In the genomic region with DNA sequence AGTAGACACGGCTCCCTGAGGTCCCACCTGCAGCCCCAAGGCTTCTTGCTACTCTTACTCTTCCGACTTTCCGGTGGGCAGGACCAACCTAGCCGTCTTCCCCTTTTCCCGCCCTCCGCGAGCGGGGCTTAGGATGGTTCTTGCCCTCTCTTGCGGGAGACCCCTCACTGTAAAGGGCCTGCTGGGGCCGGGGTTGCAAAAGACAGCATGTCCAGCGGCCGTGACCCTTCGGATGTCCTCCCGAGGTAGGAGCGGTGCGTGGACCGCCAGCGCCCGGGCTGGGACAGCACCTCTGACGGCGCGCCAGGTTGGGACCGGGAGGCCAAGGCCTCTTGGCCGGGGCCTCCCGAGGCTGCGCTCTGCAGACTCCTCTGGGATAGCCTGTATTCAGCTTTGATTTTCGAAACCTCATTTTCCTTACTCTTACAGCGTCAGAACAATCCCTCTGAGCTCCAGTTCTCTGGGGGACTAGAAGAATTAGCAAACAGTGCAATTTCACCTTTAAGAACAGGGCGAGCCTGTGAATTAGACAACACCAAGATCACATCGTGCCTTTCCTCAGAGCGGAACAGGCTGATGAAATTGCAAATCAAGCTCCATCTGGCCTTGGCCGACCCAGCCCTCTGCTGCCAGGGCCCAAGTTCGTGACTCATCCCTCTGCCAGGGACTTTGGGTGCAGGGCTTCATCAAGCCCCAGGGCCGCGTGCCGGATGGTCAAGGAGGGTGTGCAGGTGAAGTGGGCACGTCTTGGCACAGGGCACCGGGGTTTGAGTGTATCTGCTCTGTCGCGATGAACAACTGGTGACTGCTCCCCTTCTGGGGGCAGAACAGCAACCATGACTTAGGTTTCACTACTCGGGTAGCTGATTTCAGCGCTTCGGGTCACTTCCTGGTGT, we compare ENCODE assay signal across 1 cellular context.
TF ChIP-seq lines count a peak whose summit lies in the region.

No MANE protein-coding gene starts in this region.

TF ChIP-seq in HepG2, 621 proteins besides CTCF, POLR2A, EP300 and RAD21 (continues in another document):
- TF ChIP-seq THAP11 (CRISPR knock-in tag; IDR thresholded peaks at IDR 0.05) = peak; percentile 5; the same call in 1 of the 2 replicates
- TF ChIP-seq CREBL2 (CRISPR knock-in tag; IDR thresholded peaks at IDR 0.05; ENCODE audit: borderline replicate concordance) = 0 out of 2 replicates have a peak, but pooled peaks have one; percentile 8
- peak; percentile 77 for TF ChIP-seq JUND (CRISPR knock-in tag; IDR thresholded peaks at IDR 0.05)
- TF ChIP-seq RXRB (CRISPR knock-in tag; IDR thresholded peaks at IDR 0.05; ENCODE audit: borderline replicate concordance) = peak; percentile 9; the same call in 1 of the 2 replicates
- no peak for TF ChIP-seq MAZ (IDR thresholded peaks at IDR 0.05; ENCODE audit: borderline replicate concordance, low read depth, low read length)
- peak; percentile 64; the same call in 1 of the 2 replicates for TF ChIP-seq MAZ (CRISPR knock-in tag; IDR thresholded peaks at IDR 0.05; ENCODE audit: low read depth)
- no peak for TF ChIP-seq TCF12 (IDR thresholded peaks at IDR 0.05)
- TF ChIP-seq TCF12 (CRISPR knock-in tag; IDR thresholded peaks at IDR 0.05) = 0 out of 2 replicates have a peak, but pooled peaks have one; percentile 0
- TF ChIP-seq BRD4 (CRISPR knock-in tag; IDR thresholded peaks at IDR 0.05) = 0 out of 2 replicates have a peak, but pooled peaks have one; percentile 51
- no peak for TF ChIP-seq RCOR2 (CRISPR knock-in tag; IDR thresholded peaks at IDR 0.05)
- TF ChIP-seq ARNT2 (CRISPR knock-in tag; IDR thresholded peaks at IDR 0.05; ENCODE audit: low read depth) = peak; percentile 26; the same call in 1 of the 2 replicates
- TF ChIP-seq ZNF788 (CRISPR knock-in tag; IDR thresholded peaks at IDR 0.05; ENCODE audit: borderline replicate concordance) = peak; percentile 60; the same call in 1 of the 2 replicates
- no peak for TF ChIP-seq ZNF513 (CRISPR knock-in tag; conservative IDR thresholded peaks at IDR 0.05)
- TF ChIP-seq, protein P1, sequence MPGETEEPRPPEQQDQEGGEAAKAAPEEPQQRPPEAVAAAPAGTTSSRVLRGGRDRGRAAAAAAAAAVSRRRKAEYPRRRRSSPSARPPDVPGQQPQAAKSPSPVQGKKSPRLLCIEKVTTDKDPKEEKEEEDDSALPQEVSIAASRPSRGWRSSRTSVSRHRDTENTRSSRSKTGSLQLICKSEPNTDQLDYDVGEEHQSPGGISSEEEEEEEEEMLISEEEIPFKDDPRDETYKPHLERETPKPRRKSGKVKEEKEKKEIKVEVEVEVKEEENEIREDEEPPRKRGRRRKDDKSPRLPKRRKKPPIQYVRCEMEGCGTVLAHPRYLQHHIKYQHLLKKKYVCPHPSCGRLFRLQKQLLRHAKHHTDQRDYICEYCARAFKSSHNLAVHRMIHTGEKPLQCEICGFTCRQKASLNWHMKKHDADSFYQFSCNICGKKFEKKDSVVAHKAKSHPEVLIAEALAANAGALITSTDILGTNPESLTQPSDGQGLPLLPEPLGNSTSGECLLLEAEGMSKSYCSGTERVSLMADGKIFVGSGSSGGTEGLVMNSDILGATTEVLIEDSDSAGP (CRISPR knock-in tag; IDR thresholded peaks at IDR 0.05; ENCODE audit: borderline replicate concordance) = peak; percentile 49; the same call in 1 of the 2 replicates
- TF ChIP-seq, protein P2, sequence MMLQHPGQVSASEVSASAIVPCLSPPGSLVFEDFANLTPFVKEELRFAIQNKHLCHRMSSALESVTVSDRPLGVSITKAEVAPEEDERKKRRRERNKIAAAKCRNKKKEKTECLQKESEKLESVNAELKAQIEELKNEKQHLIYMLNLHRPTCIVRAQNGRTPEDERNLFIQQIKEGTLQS (CRISPR knock-in tag; IDR thresholded peaks at IDR 0.05) = peak; percentile 54; the same call in 1 of the 2 replicates
- TF ChIP-seq ELK4 (CRISPR knock-in tag; IDR thresholded peaks at IDR 0.05; ENCODE audit: borderline replicate concordance) = no peak
- TF ChIP-seq SAP130 (CRISPR knock-in tag; IDR thresholded peaks at IDR 0.05; ENCODE audit: low read depth) = peak; percentile 57
- TF ChIP-seq, protein P3, sequence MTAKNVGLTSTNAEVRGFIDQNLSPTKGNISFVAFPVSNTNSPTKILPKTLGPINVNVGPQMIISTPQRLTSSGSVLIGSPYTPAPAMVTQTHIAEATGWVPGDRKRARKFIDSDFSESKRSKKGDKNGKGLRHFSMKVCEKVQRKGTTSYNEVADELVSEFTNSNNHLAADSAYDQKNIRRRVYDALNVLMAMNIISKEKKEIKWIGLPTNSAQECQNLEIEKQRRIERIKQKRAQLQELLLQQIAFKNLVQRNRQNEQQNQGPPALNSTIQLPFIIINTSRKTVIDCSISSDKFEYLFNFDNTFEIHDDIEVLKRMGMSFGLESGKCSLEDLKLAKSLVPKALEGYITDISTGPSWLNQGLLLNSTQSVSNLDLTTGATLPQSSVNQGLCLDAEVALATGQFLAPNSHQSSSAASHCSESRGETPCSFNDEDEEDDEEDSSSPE (CRISPR knock-in tag; IDR thresholded peaks at IDR 0.05) = peak; percentile 38
- TF ChIP-seq ZNF530 (CRISPR knock-in tag; IDR thresholded peaks at IDR 0.05; ENCODE audit: low read depth) = no peak
- TF ChIP-seq ZNF572 (CRISPR knock-in tag; IDR thresholded peaks at IDR 0.05) = 0 out of 2 replicates have a peak, but pooled peaks have one; percentile 59
- no peak for TF ChIP-seq HDAC1 (CRISPR knock-in tag; IDR thresholded peaks at IDR 0.05)
- peak; percentile 96 for TF ChIP-seq ZNF687 (CRISPR knock-in tag; IDR thresholded peaks at IDR 0.05)
- peak in 1 of 2 experiments; percentile 10; a peak in 1 of 4 replicates for TF ChIP-seq MAFK (conservative IDR thresholded peaks at IDR 0.05 in 1 of 2, IDR thresholded peaks at IDR 0.05 in 1 of 2; ENCODE audit: low read length in 2 of 2)
- TF ChIP-seq, protein P4, sequence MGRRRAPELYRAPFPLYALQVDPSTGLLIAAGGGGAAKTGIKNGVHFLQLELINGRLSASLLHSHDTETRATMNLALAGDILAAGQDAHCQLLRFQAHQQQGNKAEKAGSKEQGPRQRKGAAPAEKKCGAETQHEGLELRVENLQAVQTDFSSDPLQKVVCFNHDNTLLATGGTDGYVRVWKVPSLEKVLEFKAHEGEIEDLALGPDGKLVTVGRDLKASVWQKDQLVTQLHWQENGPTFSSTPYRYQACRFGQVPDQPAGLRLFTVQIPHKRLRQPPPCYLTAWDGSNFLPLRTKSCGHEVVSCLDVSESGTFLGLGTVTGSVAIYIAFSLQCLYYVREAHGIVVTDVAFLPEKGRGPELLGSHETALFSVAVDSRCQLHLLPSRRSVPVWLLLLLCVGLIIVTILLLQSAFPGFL (CRISPR knock-in tag; IDR thresholded peaks at IDR 0.05) = 0 out of 2 replicates have a peak, but pooled peaks have one; percentile 13
- no peak for TF ChIP-seq ZNF382 (CRISPR knock-in tag; IDR thresholded peaks at IDR 0.05; ENCODE audit: borderline replicate concordance)
- TF ChIP-seq, protein P5, sequence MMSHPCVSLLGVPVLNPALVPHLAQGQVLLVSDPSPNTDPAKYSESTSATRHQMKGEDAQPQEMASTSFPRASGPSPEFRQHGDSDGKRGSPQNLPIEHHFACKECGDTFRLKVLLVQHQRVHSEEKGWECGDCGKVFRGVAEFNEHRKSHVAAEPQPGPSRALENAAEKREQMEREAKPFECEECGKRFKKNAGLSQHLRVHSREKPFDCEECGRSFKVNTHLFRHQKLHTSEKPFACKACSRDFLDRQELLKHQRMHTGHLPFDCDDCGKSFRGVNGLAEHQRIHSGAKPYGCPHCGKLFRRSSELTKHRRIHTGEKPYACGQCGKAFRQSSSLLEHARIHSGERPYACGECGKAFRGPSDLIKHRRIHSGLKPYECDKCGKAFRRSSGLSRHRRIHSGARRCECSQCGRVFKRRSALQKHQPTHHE (CRISPR knock-in tag; IDR thresholded peaks at IDR 0.05; ENCODE audit: borderline replicate concordance) = 0 out of 2 replicates have a peak, but pooled peaks have one; percentile 13
- peak; percentile 61; the same call in 1 of the 2 replicates for TF ChIP-seq THAP9 (CRISPR knock-in tag; IDR thresholded peaks at IDR 0.05; ENCODE audit: borderline replicate concordance)
- no peak for TF ChIP-seq POGZ (CRISPR knock-in tag; IDR thresholded peaks at IDR 0.05)
- 0 out of 2 replicates have a peak, but pooled peaks have one; percentile 50 for TF ChIP-seq NFKB2 (CRISPR knock-in tag; IDR thresholded peaks at IDR 0.05; ENCODE audit: borderline replicate concordance)
- TF ChIP-seq SMAD3 (CRISPR knock-in tag; IDR thresholded peaks at IDR 0.05) = peak; percentile 72; the same call in 1 of the 2 replicates
- 0 out of 2 replicates have a peak, but pooled peaks have one; percentile 57 for TF ChIP-seq MTF1 (CRISPR knock-in tag; IDR thresholded peaks at IDR 0.05)
- no peak for TF ChIP-seq ZBTB44 (CRISPR knock-in tag; IDR thresholded peaks at IDR 0.05)
